Comparison of ENCODE assay signal across 11 cellular contexts in genomic region chr5:115366223-115366622, GRCh38.
DNase-seq lines count a peak whose midpoint lies in the region; ATAC-seq and TF ChIP-seq lines count a peak whose summit lies in the region.
"Had no signal": no experiment of that assay in that cellular context is flagged by ENCODE, and none has a peak within 500 bp of the region (broad histone marks: within the 10 kb centered on the region; RNA-seq: fewer than 3 reads in every experiment).

No MANE protein-coding gene starts in this region.

- peaks cover 4% of the 10 kb centered on the region for H3K27me3 Mint-ChIP-seq in brain

- 0 out of 2 replicates have a peak, but pooled peaks have one; percentile 23 for TF ChIP-seq CTCF in AG10803 (conservative IDR thresholded peaks at IDR 0.05; ENCODE audit: low read length)
- TF ChIP-seq CTCF in brain (conservative IDR thresholded peaks at IDR 0.05) = no peak

- DNase-seq in AG10803 (ENCODE audit: low read depth) (peak; percentile 95), HT-29 (ENCODE audit: low spot score) (peak; percentile 63), kidney glomerular epithelial cell (lab: John Stamatoyannopoulos, UW) (peak; percentile 90), COR-L47 (lab: John Stamatoyannopoulos, UW) (no peak), activated gamma-delta T cell (lab: John Stamatoyannopoulos, UW) (no peak)
- DNase-seq: activated CD8-positive, alpha-beta T cell treated with anti-CD3 and anti-CD28 coated beads for 36 hours; NCI-H1694 had no signal

- peaks cover 32% of the 10 kb centered on the region for H3K4me1 Mint-ChIP-seq in brain
- H3K4me1 Mint-ChIP-seq: neural crest cell had no signal

- no peak overlapping the region for H3K4me3 Mint-ChIP-seq in brain
- H3K4me3 Mint-ChIP-seq: activated CD8-positive, alpha-beta T cell treated with anti-CD3 and anti-CD28 coated beads for 36 hours; neural crest cell had no signal

- no peaks in the 10 kb centered on the region for H3K36me3 Mint-ChIP-seq in brain

- H3K9me3 Mint-ChIP-seq in brain = no peaks in the 10 kb centered on the region
- H3K9me3 Mint-ChIP-seq: activated CD8-positive, alpha-beta T cell treated with anti-CD3 and anti-CD28 coated beads for 36 hours; neural crest cell had no signal

- no peak for ATAC-seq in GM19395 (IDR thresholded peaks at IDR 0.05; ENCODE audit: unreplicated experiment)
- ATAC-seq in HG03196 (IDR thresholded peaks at IDR 0.05; ENCODE audit: unreplicated experiment) = no peak
- ATAC-seq: activated CD8-positive, alpha-beta T cell treated with anti-CD3 and anti-CD28 coated beads for 36 hours had no signal

- no peak overlapping the region for H3K4me3 ChIP-seq in AG10803 (ENCODE audit: low read length)

- peak overlapping the region in 4 of 5 experiments; percentile 4 to 89 (median 44) for H3K27ac Mint-ChIP-seq in brain
- H3K27ac Mint-ChIP-seq: activated CD8-positive, alpha-beta T cell treated with anti-CD3 and anti-CD28 coated beads for 36 hours had no signal

Comparison
In these comparisons a context has a peak if more than half of its experiments do, and no peak if none do; other contexts are left out.
1. DNase-seq: peak in AG10803 (single experiment), HT-29 (single experiment) and kidney glomerular epithelial cell (single experiment); none in COR-L47 (single experiment) and activated gamma-delta T cell (single experiment).